In the genomic region with DNA sequence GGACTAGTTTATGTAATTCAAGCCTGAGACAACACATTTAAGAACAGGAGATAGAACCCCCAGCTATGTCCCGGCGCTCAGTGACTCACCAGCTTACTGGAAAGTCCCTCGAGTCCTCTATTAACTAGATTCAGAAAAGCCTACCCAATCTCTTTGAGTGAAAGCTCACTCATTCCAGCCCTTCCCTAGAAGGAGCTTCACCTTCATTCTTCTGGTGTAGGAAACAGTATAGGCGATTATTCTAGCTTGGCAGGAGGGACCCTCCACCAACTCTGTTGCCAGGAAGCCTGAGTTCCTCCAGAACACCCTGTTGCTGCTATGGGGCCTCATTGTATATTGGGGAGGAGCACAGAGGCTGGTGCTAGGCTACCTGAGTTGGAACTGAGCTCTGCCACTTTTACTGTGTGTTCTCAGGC, we compare ENCODE assay signal across 9 cellular contexts. TPM values are rescaled to one million over a fixed set of nuclear protein-coding genes. Genes with fewer than 3 reads are reported as not detected.
DNase-seq lines count a peak whose midpoint lies in the region; ATAC-seq and TF ChIP-seq lines count a peak whose summit lies in the region.
"Had no signal": no experiment of that assay in that cellular context is flagged by ENCODE, and none has a peak within 500 bp of the region (broad histone marks: within the 10 kb centered on the region; RNA-seq: fewer than 3 reads in every experiment).

No MANE protein-coding gene starts in this region.

- peak; percentile 67 for DNase-seq in AG09309 (ENCODE audit: low read depth)
- peak; percentile 77 for DNase-seq in activated CD4-positive, alpha-beta T cell treated with anti-CD3 and anti-CD28 coated beads for 36 hours
- peak; percentile 88 for DNase-seq in fibroblast of pulmonary artery (ENCODE audit: low read depth)
- peak; percentile 23 to 41 (median 28) for DNase-seq in stimulated activated CD4-positive, alpha-beta T cell treated with anti-CD3 and anti-CD28 coated beads, TNF-alpha, amount 100 ng/mL, for 48 hours (ENCODE audit: low read depth in 3 of 3)
- DNase-seq in SHP77 (lab: John Stamatoyannopoulos, UW), result no peak
- no peak for DNase-seq in testis
- DNase-seq: heart right ventricle had no signal

- no peaks in the 10 kb centered on the region for H3K9me3 Mint-ChIP-seq in activated CD4-positive, alpha-beta T cell treated with anti-CD3 and anti-CD28 coated beads for 36 hours (ENCODE audit: low read depth)

- WGBS in testis, 2 donors, result 74 to 89% methylated on average over 4 of the region's 4 CpGs

- H3K27me3 ChIP-seq in testis, result no peaks in the 10 kb centered on the region
- H3K27me3 ChIP-seq: heart right ventricle had no signal

- no peak overlapping the region for H3K27ac Mint-ChIP-seq in activated CD4-positive, alpha-beta T cell treated with anti-CD3 and anti-CD28 coated beads for 36 hours

- H3K4me1 Mint-ChIP-seq in activated CD4-positive, alpha-beta T cell treated with anti-CD3 and anti-CD28 coated beads for 36 hours, result peaks cover 16% of the 10 kb centered on the region

- ATAC-seq in GM19324 (IDR thresholded peaks at IDR 0.05; ENCODE audit: low FRiP score, unreplicated experiment), result peak; percentile 94
- peak; percentile 90 for ATAC-seq in HG03135 (IDR thresholded peaks at IDR 0.05; ENCODE audit: unreplicated experiment)
- peak; percentile 97 for ATAC-seq in activated CD4-positive, alpha-beta T cell treated with anti-CD3 and anti-CD28 coated beads for 36 hours

- intact Hi-C loops in activated CD4-positive, alpha-beta T cell treated with anti-CD3 and anti-CD28 coated beads for 36 hours (cut with DNase I, micrococcal nuclease), result loop anchor here (1.0 to 5.0 kb wide), 2 partner anchors 50 kb away; no protein-coding TSS in a partner anchor
- intact Hi-C loops in testis (cut with DNase I; ENCODE audit: low total_unique reads), result no loop called here

- no peak overlapping the region for H3K27ac ChIP-seq in testis
- H3K27ac ChIP-seq: heart right ventricle had no signal

- H3K36me3 ChIP-seq in testis (ENCODE audit: low read depth, missing control alignments), result no peaks in the 10 kb centered on the region

- no peaks in the 10 kb centered on the region for H3K27me3 Mint-ChIP-seq in activated CD4-positive, alpha-beta T cell treated with anti-CD3 and anti-CD28 coated beads for 36 hours

- no peaks in the 10 kb centered on the region for H3K4me1 ChIP-seq in testis

- no peak for TF ChIP-seq CTCF in AG09309 (IDR thresholded peaks at IDR 0.05; ENCODE audit: control insufficient read depth, insufficient read depth, low read depth, low read length, missing control alignments)
- no peak for TF ChIP-seq CTCF in fibroblast of pulmonary artery (IDR thresholded peaks at IDR 0.05; ENCODE audit: low read length, missing control alignments)
- TF ChIP-seq CTCF in testis (IDR thresholded peaks at IDR 0.05), result no peak

- POLR2A ChIA-PET in activated CD4-positive, alpha-beta T cell treated with anti-CD3 and anti-CD28 coated beads for 36 hours (lab: Charles Lee), result no interaction called here

- no peak overlapping the region for H3K4me3 ChIP-seq in AG09309 (ENCODE audit: control insufficient read depth, low read depth, low read length)
- H3K4me3 ChIP-seq in fibroblast of pulmonary artery (replicated peaks; ENCODE audit: low read depth, low read length), result no peak overlapping the region
- no peak overlapping the region for H3K4me3 ChIP-seq in testis
- H3K4me3 ChIP-seq: heart right ventricle had no signal

- H3K36me3 Mint-ChIP-seq in activated CD4-positive, alpha-beta T cell treated with anti-CD3 and anti-CD28 coated beads for 36 hours (ENCODE audit: low read depth), result no peaks in the 10 kb centered on the region

- H3K9me3 ChIP-seq in testis, result no peaks in the 10 kb centered on the region
- H3K9me3 ChIP-seq: heart right ventricle had no signal

- no peak overlapping the region for H3K4me3 Mint-ChIP-seq in activated CD4-positive, alpha-beta T cell treated with anti-CD3 and anti-CD28 coated beads for 36 hours

- CTCF ChIA-PET in activated CD4-positive, alpha-beta T cell treated with anti-CD3 and anti-CD28 coated beads for 36 hours (lab: Charles Lee), result interaction anchor here (0.7 to 0.8 kb wide), 2 partner anchors 93 to 167 kb away, joined by 3 to 5 read pairs; no protein-coding TSS in a partner anchor

- no peak for TF ChIP-seq POLR2A in testis (IDR thresholded peaks at IDR 0.05)

RNA-seq across cellular contexts. Expression of gene AEBP2, which starts 57.2 kb away (rescaled TPM):
- 10 to 100 TPM; 44.2 to 52.9 TPM for total RNA-seq in activated CD4-positive, alpha-beta T cell treated with anti-CD3 and anti-CD28 coated beads for 36 hours
- 10 to 100 TPM; 57.7 to 62.0 TPM for total RNA-seq in testis
- polyA plus RNA-seq in testis (ENCODE audit: insufficient read depth, low read depth, low replicate concordance), result 30.8 TPM

Comparison
In these comparisons a context has a peak if more than half of its experiments do, and no peak if none do; other contexts are left out.
1. DNase-seq: peak in AG09309 (single experiment), activated CD4-positive, alpha-beta T cell treated with anti-CD3 and anti-CD28 coated beads for 36 hours (single experiment), fibroblast of pulmonary artery (single experiment) and stimulated activated CD4-positive, alpha-beta T cell treated with anti-CD3 and anti-CD28 coated beads, TNF-alpha, amount 100 ng/mL, for 48 hours (3 of 3); none in SHP77 (0 of 2) and testis (single experiment).
2. Peak in every context shown above with its lines, with median percentiles within 50 percentile points of each other: ATAC-seq.